Comparison of ENCODE assay signal across 8 cellular contexts in genomic region chr17:80454557-80455327, GRCh38.
A peak's percentile ranks its signal among the peaks of the same experiment; 100 is the strongest.
DNase-seq lines count a peak whose midpoint lies in the region; ATAC-seq and TF ChIP-seq lines count a peak whose summit lies in the region.

No MANE protein-coding gene starts in this region.

- TF ChIP-seq CTCF in AG09319 (IDR thresholded peaks at IDR 0.05; ENCODE audit: low read depth, low read length) = no peak

- H3K4me3 Mint-ChIP-seq in central memory CD8-positive, alpha-beta T cell = peak overlapping the region; percentile 87

- H3K27me3 Mint-ChIP-seq in central memory CD8-positive, alpha-beta T cell = peaks cover 46% of the 10 kb centered on the region

- H3K27ac Mint-ChIP-seq in central memory CD8-positive, alpha-beta T cell (ENCODE audit: low read depth) = peak overlapping the region; percentile 95

- H3K9me3 Mint-ChIP-seq in central memory CD8-positive, alpha-beta T cell = no peaks in the 10 kb centered on the region

- H3K4me1 Mint-ChIP-seq in central memory CD8-positive, alpha-beta T cell = peaks cover 14% of the 10 kb centered on the region

- peak; percentile 91 for ATAC-seq in GM19025 (IDR thresholded peaks at IDR 0.05; ENCODE audit: low read depth, unreplicated experiment)
- ATAC-seq in HG03280 (IDR thresholded peaks at IDR 0.05; ENCODE audit: unreplicated experiment) = peak; percentile 88
- ATAC-seq in central memory CD8-positive, alpha-beta T cell (replicated peaks; ENCODE audit: extremely low read depth, poor library complexity, severe bottlenecking) = peak; percentile 91

- H3K36me3 Mint-ChIP-seq in central memory CD8-positive, alpha-beta T cell (ENCODE audit: insufficient read depth) = peaks cover 9% of the 10 kb centered on the region

- DNase-seq in AG09319 (ENCODE audit: extremely low read depth, low read depth) = peak; percentile 92
- DNase-seq in NCI-H345 (lab: John Stamatoyannopoulos, UW) = peak; percentile 99
- peak; percentile 88 for DNase-seq in activated CD4-positive, CD25-positive, alpha-beta regulatory T cell treated with anti-CD3 and anti-CD28 coated beads, Interleukin-2, amount 50 U/mL, for 16 hours (ENCODE audit: low read depth, low spot score)
- peak; percentile 85 to 93 for DNase-seq in central memory CD8-positive, alpha-beta T cell (ENCODE audit: low spot score in 2 of 2)
- DNase-seq in islet precursor cell = peak; percentile 99
- DNase-seq in stimulated activated CD4-positive, alpha-beta T cell treated with anti-CD3 and anti-CD28 coated beads, Interleukin-12 subunit alpha, Interleukin-12 subunit beta, amount 100 ng/mL, for 4 hours = peak; percentile 96

Comparison
In these comparisons a context has a peak if more than half of its experiments do, and no peak if none do; other contexts are left out.
1. Peak in every context shown above with its lines: DNase-seq and ATAC-seq.